Comparison of ENCODE assay signal across 10 cellular contexts in the genomic region with DNA sequence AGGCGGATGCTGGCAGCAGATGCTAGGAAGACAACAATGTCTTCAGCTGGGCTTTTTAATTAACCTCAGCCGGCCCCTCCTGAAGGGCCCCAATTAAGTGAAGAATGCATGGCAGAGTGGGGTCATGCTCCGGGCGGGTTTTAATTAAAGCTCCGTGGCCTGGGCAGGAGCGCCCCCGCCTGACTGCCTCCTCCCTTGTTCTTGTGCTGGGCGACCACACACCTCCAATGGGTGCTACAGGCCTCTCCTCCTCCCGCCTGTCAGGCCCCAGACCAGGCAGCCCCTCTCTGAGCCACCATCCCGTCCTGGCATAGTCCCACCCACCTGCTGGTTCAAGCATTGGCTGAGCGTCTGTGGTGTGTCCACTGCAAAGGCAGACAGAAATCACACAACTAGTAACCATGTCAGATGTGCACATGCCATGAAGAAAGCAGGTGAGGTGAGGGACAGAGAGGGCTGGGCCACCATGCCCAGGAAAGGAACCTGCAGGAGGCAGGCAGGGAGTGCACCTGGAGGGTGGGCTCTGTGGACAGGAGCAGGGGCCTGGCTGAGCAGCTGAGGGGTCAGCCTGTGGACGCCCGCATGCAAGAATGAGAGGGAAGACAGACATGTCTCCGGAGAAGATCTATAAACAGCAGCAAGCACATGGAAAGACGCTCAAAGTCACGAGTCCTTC. TPM values are rescaled to one million over a fixed set of nuclear protein-coding genes. Genes with fewer than 3 reads are reported as not detected.
A peak's percentile ranks its signal among the peaks of the same experiment; 100 is the strongest.
DNase-seq lines count a peak whose midpoint lies in the region; ATAC-seq, FAIRE-seq and TF ChIP-seq lines count a peak whose summit lies in the region.
"Had no signal": no experiment of that assay in that cellular context is flagged by ENCODE, and none has a peak within 500 bp of the region (broad histone marks: within the 10 kb centered on the region; RNA-seq: fewer than 3 reads in every experiment).

No MANE protein-coding gene starts in this region.

- no TSS peak for BruUV-seq in mammary epithelial cell (replicated peaks; lab: Mats Ljungman, UMichigan)

- dilution Hi-C loops in mammary epithelial cell (cut with HindIII; ENCODE audit: low sequenced_read_pairs) = no loop called here

- H3K27ac ChIP-seq in mammary epithelial cell (ENCODE audit: insufficient read depth, low read depth, low read length) (no peak overlapping the region), pancreas (no peak overlapping the region)
- no peak overlapping the region for H3K27ac ChIP-seq in naive thymus-derived CD4-positive, alpha-beta T cell (ENCODE audit: low read depth, low read length)

- H3K79me2 ChIP-seq in mammary epithelial cell (ENCODE audit: insufficient read depth, low read length) = no peaks in the 10 kb centered on the region

- no peak overlapping the region for H3K4me3 Mint-ChIP-seq in activated CD4-positive, alpha-beta T cell treated with anti-CD3 and anti-CD28 coated beads, Interleukin-2, amount 10 ng/mL, durations not matched to agents 24 days and 14 days
- no peak overlapping the region for H3K4me3 Mint-ChIP-seq in naive thymus-derived CD4-positive, alpha-beta T cell
- H3K4me3 Mint-ChIP-seq: dendritic cell treated with granulocyte-macrophage colony-stimulating factor and Interleukin-4, amounts not matched to agents 40 ng/mL and 50 ng/mL, for 4 days had no signal

- H3K9me3 Mint-ChIP-seq in activated CD4-positive, alpha-beta T cell treated with anti-CD3 and anti-CD28 coated beads, Interleukin-2, amount 10 ng/mL, durations not matched to agents 24 days and 14 days = no peaks in the 10 kb centered on the region
- no peaks in the 10 kb centered on the region for H3K9me3 Mint-ChIP-seq in naive thymus-derived CD4-positive, alpha-beta T cell
- H3K9me3 Mint-ChIP-seq: dendritic cell treated with granulocyte-macrophage colony-stimulating factor and Interleukin-4, amounts not matched to agents 40 ng/mL and 50 ng/mL, for 4 days had no signal

- H3K9ac ChIP-seq in mammary epithelial cell (ENCODE audit: insufficient read depth, low read length) = no peak overlapping the region

- TF ChIP-seq CTCF in mammary epithelial cell (conservative IDR thresholded peaks at IDR 0.05 in 1 of 2, IDR thresholded peaks at IDR 0.05 in 1 of 2; ENCODE audit: extremely low read depth in 1 of 2, insufficient read depth in 1 of 2, low read depth in 1 of 2, low read length in 2 of 2) = peak; percentile 19 to 47
- no peak for TF ChIP-seq CTCF in pancreas (IDR thresholded peaks at IDR 0.05)

- H3K27me3 ChIP-seq in mammary epithelial cell (ENCODE audit: insufficient read depth, low read length) = no peaks in the 10 kb centered on the region
- no peaks in the 10 kb centered on the region for H3K27me3 ChIP-seq in pancreas
- no peaks in the 10 kb centered on the region for H3K27me3 ChIP-seq in naive thymus-derived CD4-positive, alpha-beta T cell (ENCODE audit: control insufficient read depth in 2 of 2, insufficient read depth in 2 of 2, low read length in 2 of 2)

- peaks cover 4% of the 10 kb centered on the region for H3K4me1 Mint-ChIP-seq in activated CD4-positive, alpha-beta T cell treated with anti-CD3 and anti-CD28 coated beads, Interleukin-2, amount 10 ng/mL, durations not matched to agents 24 days and 14 days
- peaks cover 3 to 11% (median 10%) of the 10 kb centered on the region in 7 donors for H3K4me1 Mint-ChIP-seq in naive thymus-derived CD4-positive, alpha-beta T cell

- H3K27me3 Mint-ChIP-seq in activated CD4-positive, alpha-beta T cell treated with anti-CD3 and anti-CD28 coated beads, Interleukin-2, amount 10 ng/mL, durations not matched to agents 24 days and 14 days = no peaks in the 10 kb centered on the region
- H3K27me3 Mint-ChIP-seq in naive thymus-derived CD4-positive, alpha-beta T cell = no peaks in the 10 kb centered on the region

- FAIRE-seq in pancreas (lab: Jason Lieb, UNC) = no peak
- FAIRE-seq: A204.1 had no signal

- no peak overlapping the region for H3K27ac Mint-ChIP-seq in activated CD4-positive, alpha-beta T cell treated with anti-CD3 and anti-CD28 coated beads, Interleukin-2, amount 10 ng/mL, durations not matched to agents 24 days and 14 days
- peak overlapping the region in 1 of 9 donors; percentile 28 for H3K27ac Mint-ChIP-seq in naive thymus-derived CD4-positive, alpha-beta T cell
- H3K27ac Mint-ChIP-seq: dendritic cell treated with granulocyte-macrophage colony-stimulating factor and Interleukin-4, amounts not matched to agents 40 ng/mL and 50 ng/mL, for 4 days had no signal

- no peaks in the 10 kb centered on the region for H3K36me3 Mint-ChIP-seq in activated CD4-positive, alpha-beta T cell treated with anti-CD3 and anti-CD28 coated beads, Interleukin-2, amount 10 ng/mL, durations not matched to agents 24 days and 14 days (ENCODE audit: low read depth)
- no peaks in the 10 kb centered on the region for H3K36me3 Mint-ChIP-seq in naive thymus-derived CD4-positive, alpha-beta T cell

- H2AFZ ChIP-seq in mammary epithelial cell (ENCODE audit: low read depth, low read length) = no peak overlapping the region

- in situ Hi-C loops in mammary epithelial cell (cut with MboI; ENCODE audit: low sequenced_read_pairs in 2 of 2) = no loop called here

- H3K4me3 ChIP-seq in mammary epithelial cell (replicated peaks in 1 of 3; ENCODE audit: insufficient read depth in 1 of 3, low read depth in 2 of 3, low read length in 3 of 3) (no peak overlapping the region), pancreas (no peak overlapping the region)
- H3K4me3 ChIP-seq in naive thymus-derived CD4-positive, alpha-beta T cell (ENCODE audit: low read length) = no peak overlapping the region

- WGBS in mammary epithelial cell (ENCODE audit: low coverage, missing lambda C conversion rate) = 50% methylated on average over 16 of the region's 16 CpGs
- WGBS in pancreas, 2 donors = 58 to 62% methylated on average over 15 to 16 of the region's 16 CpGs

- H3K36me3 ChIP-seq in mammary epithelial cell (ENCODE audit: insufficient read depth, low read length) (no peaks in the 10 kb centered on the region), pancreas (no peaks in the 10 kb centered on the region)
- H3K36me3 ChIP-seq in naive thymus-derived CD4-positive, alpha-beta T cell (ENCODE audit: control insufficient read depth in 2 of 3, insufficient read depth in 3 of 3, low read length in 3 of 3) = no peaks in the 10 kb centered on the region

- H3K4me1 ChIP-seq in mammary epithelial cell (ENCODE audit: insufficient read depth, low read length) = no peaks in the 10 kb centered on the region
- no peaks in the 10 kb centered on the region for H3K4me1 ChIP-seq in pancreas
- no peaks in the 10 kb centered on the region for H3K4me1 ChIP-seq in naive thymus-derived CD4-positive, alpha-beta T cell (ENCODE audit: control insufficient read depth in 2 of 2, insufficient read depth in 2 of 2, low read length in 2 of 2)

- POLR2A ChIA-PET in naive thymus-derived CD4-positive, alpha-beta T cell (lab: Charles Lee) = interaction anchor here (0.8 to 1.9 kb wide), 2 partner anchors 9 to 16 kb away, joined by 3 to 7 read pairs; partner anchors contain the start of gene ARF1

- CTCF ChIA-PET in mammary epithelial cell (lab: Charles Lee; ENCODE audit: low non-redundant PET) = interaction anchor here (1.1 kb wide), 1 partner anchor 75 kb away, joined by 14 read pairs; no protein-coding TSS in a partner anchor
- CTCF ChIA-PET in naive thymus-derived CD4-positive, alpha-beta T cell (lab: Charles Lee) = no interaction called here

- ATAC-seq in pancreas (peak in 3 of 4 donors; percentile 5 to 47 (median 23)), HG02623 (IDR thresholded peaks at IDR 0.05; ENCODE audit: unreplicated experiment) (no peak)
- ATAC-seq in naive thymus-derived CD4-positive, alpha-beta T cell = no peak

- intact Hi-C loops in mammary epithelial cell (cut with micrococcal nuclease) (loop anchor here (1.0 kb wide), 3 partner anchors 70 to 593 kb away; no protein-coding TSS in a partner anchor), pancreas (cut with DNase I) (no loop called here)
- intact Hi-C loops in activated CD4-positive, alpha-beta T cell treated with anti-CD3 and anti-CD28 coated beads, Interleukin-2, amount 10 ng/mL, durations not matched to agents 24 days and 14 days (cut with micrococcal nuclease) = no loop called here
- intact Hi-C loops in naive thymus-derived CD4-positive, alpha-beta T cell (cut with micrococcal nuclease) = no loop called here

- no peaks in the 10 kb centered on the region for H3K9me3 ChIP-seq in mammary epithelial cell (replicated peaks; ENCODE audit: insufficient read depth, low read length)
- no peaks in the 10 kb centered on the region for H3K9me3 ChIP-seq in pancreas
- H3K9me3 ChIP-seq in naive thymus-derived CD4-positive, alpha-beta T cell (ENCODE audit: control insufficient read depth in 2 of 3, low read length in 3 of 3) = no peaks in the 10 kb centered on the region

- no peaks in the 10 kb centered on the region for H4K20me1 ChIP-seq in mammary epithelial cell (ENCODE audit: insufficient read depth, low read length)

- no peak overlapping the region for H3K4me2 ChIP-seq in mammary epithelial cell (ENCODE audit: insufficient read depth, low read depth, low read length)

- DNase-seq in DMS 273 (lab: John Stamatoyannopoulos, UW; ENCODE audit: unreplicated experiment) (peak; percentile 70), DMS 273 treated with DMSO at 0.1 percent for 48 hours (lab: John Stamatoyannopoulos, UW) (no peak), NCI-H1436 (lab: John Stamatoyannopoulos, UW) (peak; percentile 37), mammary epithelial cell (no peak), pancreas (peak in 1 of 6 donors; percentile 55)
- no peak for DNase-seq in activated CD4-positive, alpha-beta T cell treated with anti-CD3 and anti-CD28 coated beads, Interleukin-2, amount 10 ng/mL, durations not matched to agents 24 days and 14 days
- no peak for DNase-seq in naive thymus-derived CD4-positive, alpha-beta T cell

RNA-seq across cellular contexts. Expression of gene ARF1, which starts 8.5 kb away (rescaled TPM):
- total RNA-seq in mammary epithelial cell (100 to 1,000 TPM; 327 to 372 TPM), pancreas (100 to 1,000 TPM; 160 to 251 (median 205) TPM)
- polyA plus RNA-seq in mammary epithelial cell (595 TPM), pancreas (100 to 1,000 TPM; 167 to 234 TPM)
- polyA minus RNA-seq in mammary epithelial cell = 273 TPM
- total RNA-seq in activated CD4-positive, alpha-beta T cell treated with anti-CD3 and anti-CD28 coated beads, Interleukin-2, amount 10 ng/mL, durations not matched to agents 24 days and 14 days = 388 and 395 TPM in 2 replicates
- total RNA-seq in naive thymus-derived CD4-positive, alpha-beta T cell = 100 to 1,000 TPM; 198 to 390 (median 259) TPM
- polyA plus RNA-seq in naive thymus-derived CD4-positive, alpha-beta T cell = 100 to 1,000 TPM; 382 to 434 TPM

RNA-seq across cellular contexts. Expression of gene C1orf35, which starts 29.1 kb away (rescaled TPM):
- 10 to 100 TPM in 1 of 2 donors, 1 to 10 TPM in 1; 5.7 to 19.6 TPM for total RNA-seq in mammary epithelial cell
- 14.5 TPM for polyA plus RNA-seq in mammary epithelial cell
- 9.7 TPM for polyA minus RNA-seq in mammary epithelial cell
- total RNA-seq in pancreas = 1 to 10 TPM; 6.3 to 9.3 (median 7.8) TPM
- 10 to 100 TPM; 18.9 to 33.2 TPM for polyA plus RNA-seq in pancreas
- 27.5 and 33.0 TPM in 2 replicates for total RNA-seq in activated CD4-positive, alpha-beta T cell treated with anti-CD3 and anti-CD28 coated beads, Interleukin-2, amount 10 ng/mL, durations not matched to agents 24 days and 14 days
- total RNA-seq in naive thymus-derived CD4-positive, alpha-beta T cell = 10 to 100 TPM; 16.8 to 31.8 (median 27.8) TPM
- polyA plus RNA-seq in naive thymus-derived CD4-positive, alpha-beta T cell = 10 to 100 TPM; 21.9 to 33.0 TPM

RNA-seq across cellular contexts. Expression of gene MRPL55, which starts 35.1 kb away (rescaled TPM):
- total RNA-seq in mammary epithelial cell (10 to 100 TPM; 37.7 to 42.3 TPM), pancreas (10 to 100 TPM; 18.1 to 24.7 (median 23.9) TPM)
- polyA plus RNA-seq in mammary epithelial cell (66.4 TPM), pancreas (100 to 1,000 TPM; 103 to 113 TPM)
- polyA minus RNA-seq in mammary epithelial cell = 11.7 TPM
- 55.2 and 62.2 TPM in 2 replicates for total RNA-seq in activated CD4-positive, alpha-beta T cell treated with anti-CD3 and anti-CD28 coated beads, Interleukin-2, amount 10 ng/mL, durations not matched to agents 24 days and 14 days
- total RNA-seq in naive thymus-derived CD4-positive, alpha-beta T cell = 10 to 100 TPM; 34.3 to 79.3 (median 65.2) TPM
- 100 to 1,000 TPM; 132 to 149 TPM for polyA plus RNA-seq in naive thymus-derived CD4-positive, alpha-beta T cell

Comparison
In these comparisons a context has a peak if more than half of its experiments do, and no peak if none do; other contexts are left out.
1. DNase-seq: peak in DMS 273 (single experiment) and NCI-H1436 (single experiment); none in DMS 273 treated with DMSO at 0.1 percent for 48 hours (single experiment), mammary epithelial cell (single experiment), activated CD4-positive, alpha-beta T cell treated with anti-CD3 and anti-CD28 coated beads, Interleukin-2, amount 10 ng/mL, durations not matched to agents 24 days and 14 days (single experiment) and naive thymus-derived CD4-positive, alpha-beta T cell (0 of 9).
2. CTCF ChIP-seq: peak in mammary epithelial cell (2 of 2); none in pancreas (0 of 4).
3. ATAC-seq: peak in pancreas (3 of 4); none in HG02623 (single experiment) and naive thymus-derived CD4-positive, alpha-beta T cell (single experiment).